ENCODE assay signal across 10 cellular contexts in the genomic region with DNA sequence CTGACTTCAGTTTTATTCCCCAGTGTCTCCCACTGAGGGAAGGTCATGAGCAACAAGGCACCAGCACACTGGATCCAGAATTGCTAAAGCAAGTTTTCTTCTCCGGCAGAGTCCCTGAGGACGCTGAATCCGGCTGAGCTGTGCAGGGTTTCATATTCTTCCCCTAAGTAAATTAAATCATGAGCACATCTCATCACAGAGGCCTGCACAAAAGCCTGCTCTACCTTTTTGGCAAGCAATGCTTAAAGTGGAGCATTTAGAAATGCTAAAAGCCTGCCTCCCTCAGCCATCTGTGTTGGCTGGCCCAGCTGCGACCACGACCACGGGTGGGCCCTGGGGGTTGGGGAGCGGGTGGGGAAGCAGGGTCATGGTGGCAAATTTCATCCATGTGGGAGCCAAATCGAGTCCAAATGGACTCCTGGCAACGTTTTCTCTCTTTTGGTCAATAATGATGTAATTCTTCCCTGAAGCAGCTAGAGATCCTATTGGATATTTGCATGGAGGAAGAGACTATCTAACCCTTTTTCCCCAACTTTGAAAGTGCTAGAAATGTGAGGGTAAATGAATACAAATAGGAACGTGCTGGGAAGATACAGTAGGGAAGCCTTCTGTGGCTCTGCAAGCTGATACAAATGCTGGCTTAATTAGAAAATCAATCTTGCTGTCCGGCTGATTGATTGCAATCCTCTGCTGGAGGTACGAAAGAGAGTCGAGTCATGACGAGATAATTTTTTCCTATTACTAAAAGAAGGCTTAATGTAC.
A peak's percentile ranks its signal among the peaks of the same experiment; 100 is the strongest.
DNase-seq lines count a peak whose midpoint lies in the region; ATAC-seq, FAIRE-seq and TF ChIP-seq lines count a peak whose summit lies in the region.
"Had no signal": no experiment of that assay in that cellular context is flagged by ENCODE, and none has a peak within 500 bp of the region (broad histone marks: within the 10 kb centered on the region; RNA-seq: fewer than 3 reads in every experiment).

No MANE protein-coding gene starts in this region.

- POLR2A ChIA-PET in H1 (lab: Charles Lee; ENCODE audit: partially characterized antibody), result no interaction called here

- H3K27me3 ChIP-seq in BE2C, result no peaks in the 10 kb centered on the region
- H3K27me3 ChIP-seq in H1 (replicated peaks in 1 of 4; ENCODE audit: control insufficient read depth in 3 of 4, extremely low read depth in 1 of 4, insufficient read depth in 3 of 4, low read length in 3 of 4), result no peaks in the 10 kb centered on the region
- no peaks in the 10 kb centered on the region for H3K27me3 ChIP-seq in foreskin keratinocyte

- TF ChIP-seq CTCF in BE2C (IDR thresholded peaks at IDR 0.05; ENCODE audit: low read depth, low read length), result no peak
- no peak for TF ChIP-seq CTCF in H1 (IDR thresholded peaks at IDR 0.05; ENCODE audit: control extremely low read depth in 1 of 3, insufficient read depth in 1 of 3, low read depth in 1 of 3, low read length in 3 of 3)
- no peak for TF ChIP-seq CTCF in osteocyte (IDR thresholded peaks at IDR 0.05)
- TF ChIP-seq CTCF in foreskin keratinocyte (conservative IDR thresholded peaks at IDR 0.05), result no peak
- no peak for TF ChIP-seq CTCF in lower leg skin (IDR thresholded peaks at IDR 0.05)

- no peak overlapping the region for H3K9ac ChIP-seq in H1 (replicated peaks in 1 of 4; ENCODE audit: extremely low read depth in 1 of 4, low read depth in 3 of 4, low read length in 3 of 4)

- no peak overlapping the region for H4K5ac ChIP-seq in H1 (ENCODE audit: insufficient read length, low read depth, low read length)

- H4K8ac ChIP-seq in H1 (ENCODE audit: extremely low read depth, insufficient read depth, low read length), result no peak overlapping the region

- WGBS in H1 (ENCODE audit: extremely low coverage in 1 of 2, insufficient coverage in 1 of 2, insufficient read length in 1 of 2, insufficient replicate concordance in 2 of 2, low coverage in 1 of 2, low lambda C conversion rate in 2 of 2, missing lambda C conversion rate in 1 of 2), 2 experiments, result 61% methylated on average over 13 of the region's 14 CpGs; no CpG with 5 or more reads in 1 of the 2 experiments
- 53 to 61% methylated on average over 14 of the region's 14 CpGs for WGBS in lower leg skin, 2 donors

- FAIRE-seq in H1 (lab: Jason Lieb, UNC), result no peak

- H4K91ac ChIP-seq in H1 (replicated peaks; ENCODE audit: insufficient read length, low read length), result no peak overlapping the region

- no peaks in the 10 kb centered on the region for H3K27me3 Mint-ChIP-seq in osteocyte (ENCODE audit: unreplicated experiment)

- TF ChIP-seq POLR2A in H1 (IDR thresholded peaks at IDR 0.05; ENCODE audit: control extremely low read depth in 1 of 2, low read depth in 2 of 2, low read length in 2 of 2) (no peak), lower leg skin (IDR thresholded peaks at IDR 0.05) (no peak)

- peak overlapping the region; percentile 82 for H2AFZ ChIP-seq in H1 (ENCODE audit: low read length)

- H3K4me3 Mint-ChIP-seq in osteocyte (ENCODE audit: unreplicated experiment), result peak overlapping the region; percentile 34

- H3K4me1 Mint-ChIP-seq in osteocyte (ENCODE audit: unreplicated experiment), result peaks cover 56% of the 10 kb centered on the region

- H3K9me3 ChIP-seq in BE2C (no peaks in the 10 kb centered on the region), H1 (ENCODE audit: insufficient read depth in 2 of 2, low read depth in 1 of 2, low read length in 1 of 2) (no peaks in the 10 kb centered on the region)

- no peaks in the 10 kb centered on the region for H3K79me1 ChIP-seq in H1 (ENCODE audit: low read depth, low read length)

- H3K36me3 Mint-ChIP-seq in osteocyte (ENCODE audit: unreplicated experiment), result no peaks in the 10 kb centered on the region

- H3K14ac ChIP-seq in H1 (ENCODE audit: insufficient read length), result no peak overlapping the region

- DNase-seq in BE2C, result peak; percentile 80
- peak; percentile 85 for DNase-seq in NCI-H2227 treated with DMSO at 0.1 percent for 48 hours (lab: John Stamatoyannopoulos, UW)
- no peak for DNase-seq in H1 (ENCODE audit: low read depth in 1 of 2, low spot score in 2 of 2)
- DNase-seq in osteocyte (ENCODE audit: extremely low spot score, unreplicated experiment), result no peak
- DNase-seq in foreskin keratinocyte, result no peak
- DNase-seq in NCI-H2081 (lab: John Stamatoyannopoulos, UW), result no peak
- no peak for DNase-seq in activated CD4-positive, alpha-beta T cell treated with anti-CD3 and anti-CD28 coated beads for 1 hour
- DNase-seq in lower leg skin (ENCODE audit: low spot score in 2 of 2), result no peak
- DNase-seq: NCI-H526 had no signal

- no peak overlapping the region for H2AK5ac ChIP-seq in H1 (ENCODE audit: low read depth, low read length)

- no peak overlapping the region for H3K27ac ChIP-seq in H1 (ENCODE audit: low read depth, low read length)
- no peak overlapping the region for H3K27ac ChIP-seq in foreskin keratinocyte
- H3K27ac ChIP-seq: VCaP had no signal

- H3K36me3 ChIP-seq in BE2C (no peaks in the 10 kb centered on the region), H1 (ENCODE audit: control insufficient read depth in 2 of 4, insufficient read depth in 4 of 4, low read length in 3 of 4) (no peaks in the 10 kb centered on the region)

- H3K79me2 ChIP-seq in H1 (ENCODE audit: control insufficient read depth in 1 of 2, insufficient read depth in 2 of 2, low read length in 2 of 2), result no peaks in the 10 kb centered on the region

- CTCF ChIA-PET in H1 (lab: Charles Lee; ENCODE audit: partially characterized antibody), result no interaction called here

- H2BK15ac ChIP-seq in H1 (ENCODE audit: low read length), result no peak overlapping the region

- H3K4ac ChIP-seq in H1 (replicated peaks; ENCODE audit: insufficient read length, low read depth, low read length), result no peak overlapping the region

- no peaks in the 10 kb centered on the region for H3K23me2 ChIP-seq in H1 (ENCODE audit: low read depth, low read length)

- H3K18ac ChIP-seq in H1 (ENCODE audit: extremely low read depth, low read length), result no peak overlapping the region

- no peak overlapping the region for H2BK20ac ChIP-seq in H1 (ENCODE audit: low read length)

- no peak for TF ChIP-seq RAD21 in H1 (IDR thresholded peaks at IDR 0.05 in 1 of 2, conservative IDR thresholded peaks at IDR 0.05 in 1 of 2; ENCODE audit: low read depth in 2 of 2, low read length in 2 of 2)

- H2BK12ac ChIP-seq in H1 (ENCODE audit: low read depth, low read length), result no peak overlapping the region

- peak overlapping the region in 1 of 2 experiments; percentile 12; a peak in 1 of 4 replicates for H3K4me2 ChIP-seq in H1 (ENCODE audit: insufficient read depth in 1 of 2, low read depth in 2 of 2, low read length in 2 of 2)

- peak overlapping the region; percentile 39 for H2BK120ac ChIP-seq in H1 (replicated peaks; ENCODE audit: low read depth, low read length)

- H4K20me1 ChIP-seq in H1 (replicated peaks in 1 of 2; ENCODE audit: control insufficient read depth in 1 of 2, insufficient read depth in 2 of 2, low read length in 2 of 2), result no peaks in the 10 kb centered on the region

- TF ChIP-seq EP300 in H1 (IDR thresholded peaks at IDR 0.05; ENCODE audit: borderline replicate concordance in 1 of 2, low read depth in 2 of 2, low read length in 2 of 2), result no peak

- ATAC-seq in foreskin keratinocyte, result no peak

- peak overlapping the region; percentile 5; the same call in 1 of the 2 replicates for H3K4me3 ChIP-seq in BE2C (ENCODE audit: low read depth, low read length)
- no peak overlapping the region; a peak in 1 of 8 replicates for H3K4me3 ChIP-seq in H1 (ENCODE audit: extremely low read depth in 1 of 4, insufficient read depth in 2 of 4, low read depth in 3 of 4, low read length in 4 of 4)
- H3K4me3 ChIP-seq in lower leg skin (ENCODE audit: low read depth, poor library complexity, severe bottlenecking), result no peak overlapping the region

- no peak overlapping the region for H2BK5ac ChIP-seq in H1 (ENCODE audit: low read depth, low read length)

- no peaks in the 10 kb centered on the region for H3K9me3 Mint-ChIP-seq in osteocyte (ENCODE audit: unreplicated experiment)

- H3K4me1 ChIP-seq in BE2C (peaks cover 23% of the 10 kb centered on the region), H1 (replicated peaks in 1 of 4; ENCODE audit: control insufficient read depth in 3 of 4, insufficient read depth in 4 of 4, low read length in 3 of 4) (peaks cover 1 to 8% (median 4%) of the 10 kb centered on the region in 4 experiments; a peak in 5 of 7 replicates), foreskin keratinocyte (peaks cover 10% of the 10 kb centered on the region)

- no peak overlapping the region for H3K23ac ChIP-seq in H1 (ENCODE audit: insufficient read length)

- intact Hi-C loops in lower leg skin (cut with DNase I; ENCODE audit: low total_unique reads), result no loop called here

- H3K27ac Mint-ChIP-seq in osteocyte (ENCODE audit: unreplicated experiment), result peak overlapping the region; percentile 97

- no peak overlapping the region for H3K56ac ChIP-seq in H1 (replicated peaks; ENCODE audit: insufficient read length, low read depth, low read length)

TF ChIP-seq in H1, 55 proteins besides CTCF, POLR2A, EP300 and RAD21:
- TF ChIP-seq POU5F1 (IDR thresholded peaks at IDR 0.05; ENCODE audit: low read depth, low read length) (no peak), EZH2 (IDR thresholded peaks at IDR 0.05; ENCODE audit: low read depth, low read length, severe bottlenecking) (no peak), FOSL1 (IDR thresholded peaks at IDR 0.05; ENCODE audit: insufficient read depth, low read depth, low read length) (no peak), BACH1 (IDR thresholded peaks at IDR 0.05; ENCODE audit: low read length) (no peak), HDAC2 (IDR thresholded peaks at IDR 0.05; ENCODE audit: borderline replicate concordance in 1 of 2, low read depth in 2 of 2, low read length in 2 of 2) (no peak), SIN3A (conservative IDR thresholded peaks at IDR 0.05 in 1 of 2, IDR thresholded peaks at IDR 0.05 in 1 of 2; ENCODE audit: low read depth in 1 of 2, low read length in 2 of 2) (no peak), TBP (IDR thresholded peaks at IDR 0.05; ENCODE audit: low read depth, low read length) (no peak), SIRT6 (IDR thresholded peaks at IDR 0.05; ENCODE audit: low read length) (no peak), RBBP5 (IDR thresholded peaks at IDR 0.05; ENCODE audit: borderline replicate concordance, low read depth, low read length) (no peak), KDM4A (IDR thresholded peaks at IDR 0.05; ENCODE audit: low read depth, low read length, severe bottlenecking) (no peak), NANOG (IDR thresholded peaks at IDR 0.05; ENCODE audit: insufficient read depth, low read depth, low read length, poor library complexity, severe bottlenecking) (no peak), JUND (IDR thresholded peaks at IDR 0.05; ENCODE audit: low read length) (no peak)
- TF ChIP-seq, protein P1, sequence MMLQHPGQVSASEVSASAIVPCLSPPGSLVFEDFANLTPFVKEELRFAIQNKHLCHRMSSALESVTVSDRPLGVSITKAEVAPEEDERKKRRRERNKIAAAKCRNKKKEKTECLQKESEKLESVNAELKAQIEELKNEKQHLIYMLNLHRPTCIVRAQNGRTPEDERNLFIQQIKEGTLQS (IDR thresholded peaks at IDR 0.05; ENCODE audit: insufficient read depth, low read depth, low read length), result no peak

Comparison
In these comparisons a context has a peak if more than half of its experiments do, and no peak if none do; other contexts are left out.
1. DNase-seq: peak in BE2C (single experiment) and NCI-H2227 treated with DMSO at 0.1 percent for 48 hours (single experiment); none in H1 (0 of 2), osteocyte (single experiment), foreskin keratinocyte (0 of 2), NCI-H2081 (0 of 2), activated CD4-positive, alpha-beta T cell treated with anti-CD3 and anti-CD28 coated beads for 1 hour (single experiment) and lower leg skin (0 of 2).